ENCODE assay signal across 15 cellular contexts in the genomic region with DNA sequence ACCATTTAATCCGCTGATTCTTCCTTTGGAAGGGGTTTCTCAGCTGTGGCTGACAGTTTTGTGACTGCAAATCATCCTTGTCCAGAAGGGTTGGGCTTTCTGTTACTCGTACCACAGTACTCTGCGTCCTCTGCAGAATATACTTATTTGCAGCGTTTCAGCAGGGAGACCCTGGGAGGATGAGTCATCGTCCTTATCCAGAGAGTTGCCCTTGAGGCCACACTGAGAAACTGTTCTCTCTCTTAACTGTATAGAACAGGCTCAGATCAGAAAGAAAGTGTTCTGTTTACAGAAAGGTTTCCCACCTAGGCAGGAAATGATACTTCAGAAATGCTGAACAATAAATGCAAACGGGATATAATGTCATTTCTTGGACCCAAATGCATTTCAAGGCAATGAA. TPM values are rescaled to one million over a fixed set of nuclear protein-coding genes. Genes with fewer than 3 reads are reported as not detected.
DNase-seq lines count a peak whose midpoint lies in the region; FAIRE-seq and TF ChIP-seq lines count a peak whose summit lies in the region.
"Had no signal": no experiment of that assay in that cellular context is flagged by ENCODE, and none has a peak within 500 bp of the region (broad histone marks: within the 10 kb centered on the region; RNA-seq: fewer than 3 reads in every experiment).

No MANE protein-coding gene starts in this region.

- no peak overlapping the region for H3K27ac ChIP-seq in vagina
- H3K27ac ChIP-seq: RWPE1, upper lobe of left lung had no signal

- peak overlapping the region in 2 of 3 experiments; percentile 24 to 52 for H3K27ac Mint-ChIP-seq in nephron
- H3K27ac Mint-ChIP-seq: activated T-helper 17 cell treated with anti-CD3 and anti-CD28 coated beads, Interleukin-2, amount 50 U/mL, for 72 hours had no signal

- intact Hi-C loops in vagina (cut with DNase I): no loop called here

- H3K27me3 Mint-ChIP-seq in nephron (ENCODE audit: low read depth): no peaks in the 10 kb centered on the region
- H3K27me3 Mint-ChIP-seq: activated T-helper 17 cell treated with anti-CD3 and anti-CD28 coated beads, Interleukin-2, amount 50 U/mL, for 72 hours had no signal

- H3K36me3 ChIP-seq in vagina: no peaks in the 10 kb centered on the region
- H3K36me3 ChIP-seq: upper lobe of left lung had no signal

- peak; percentile 54 for DNase-seq in H4 (ENCODE audit: low spot score)
- peak; percentile 13 for DNase-seq in RCC 7860 (ENCODE audit: low spot score)
- peak; percentile 2 to 3 for DNase-seq in erythroblast (lab: John Stamatoyannopoulos, UW)
- no peak for DNase-seq in LoVo (ENCODE audit: low spot score)
- DNase-seq in GF-D8 (lab: John Stamatoyannopoulos, UW): no peak
- DNase-seq in COLO668 (lab: John Stamatoyannopoulos, UW; ENCODE audit: unreplicated experiment): no peak
- no peak for DNase-seq in vagina (ENCODE audit: extremely low spot score in 2 of 2)
- DNase-seq: NCI-H1694 treated with DMSO at 0.1 percent for 48 hours, upper lobe of left lung had no signal

- no peaks in the 10 kb centered on the region for H3K36me3 Mint-ChIP-seq in nephron (ENCODE audit: low read depth)

- H3K27me3 ChIP-seq in vagina: no peaks in the 10 kb centered on the region
- H3K27me3 ChIP-seq: upper lobe of left lung had no signal

- TF ChIP-seq POLR2A in erythroblast (IDR thresholded peaks at IDR 0.05; ENCODE audit: low read length): no peak
- no peak for TF ChIP-seq POLR2A in vagina (IDR thresholded peaks at IDR 0.05)

- H3K4me3 Mint-ChIP-seq in nephron: no peak overlapping the region
- H3K4me3 Mint-ChIP-seq: activated T-helper 17 cell treated with anti-CD3 and anti-CD28 coated beads, Interleukin-2, amount 50 U/mL, for 72 hours had no signal

- H3K4me1 Mint-ChIP-seq in nephron: peaks cover 26% of the 10 kb centered on the region
- H3K4me1 Mint-ChIP-seq: activated T-helper 17 cell treated with anti-CD3 and anti-CD28 coated beads, Interleukin-2, amount 50 U/mL, for 72 hours had no signal

- H3K4me3 ChIP-seq in vagina: no peak overlapping the region
- H3K4me3 ChIP-seq: GM12878, upper lobe of left lung had no signal

- no peaks in the 10 kb centered on the region for H3K4me1 ChIP-seq in vagina
- H3K4me1 ChIP-seq: upper lobe of left lung had no signal

- H3K9me3 Mint-ChIP-seq in nephron: peaks cover 2% of the 10 kb centered on the region

- TF ChIP-seq CTCF in nephron (IDR thresholded peaks at IDR 0.05; ENCODE audit: unreplicated experiment in 3 of 3): no peak
- TF ChIP-seq CTCF in vagina (IDR thresholded peaks at IDR 0.05): no peak

- FAIRE-seq in RCC 7860 (lab: Jason Lieb, UNC): peak; percentile 78
- FAIRE-seq: colon, GM12878 had no signal

- no peaks in the 10 kb centered on the region for H3K9me3 ChIP-seq in vagina
- H3K9me3 ChIP-seq: upper lobe of left lung had no signal

RNA-seq across cellular contexts. Expression of gene DDX53, which starts 47.7 kb away (rescaled TPM):
- not detected in 2 replicates for total RNA-seq in H4 (2014; rRNA removed; shearing (Covaris generic))
- total RNA-seq in vagina: not detected
- total RNA-seq: activated T-helper 17 cell treated with anti-CD3 and anti-CD28 coated beads, Interleukin-2, amount 50 U/mL, for 72 hours; GM12878; skeletal muscle tissue; upper lobe of left lung had no signal

Comparison
In these comparisons a context has a peak if more than half of its experiments do, and no peak if none do; other contexts are left out.
1. DNase-seq: peak in H4 (single experiment), RCC 7860 (single experiment) and erythroblast (2 of 2); none in LoVo (single experiment), GF-D8 (single experiment), COLO668 (single experiment) and vagina (0 of 2).